2 cellular contexts compared by ENCODE assay signal in the genomic region with DNA sequence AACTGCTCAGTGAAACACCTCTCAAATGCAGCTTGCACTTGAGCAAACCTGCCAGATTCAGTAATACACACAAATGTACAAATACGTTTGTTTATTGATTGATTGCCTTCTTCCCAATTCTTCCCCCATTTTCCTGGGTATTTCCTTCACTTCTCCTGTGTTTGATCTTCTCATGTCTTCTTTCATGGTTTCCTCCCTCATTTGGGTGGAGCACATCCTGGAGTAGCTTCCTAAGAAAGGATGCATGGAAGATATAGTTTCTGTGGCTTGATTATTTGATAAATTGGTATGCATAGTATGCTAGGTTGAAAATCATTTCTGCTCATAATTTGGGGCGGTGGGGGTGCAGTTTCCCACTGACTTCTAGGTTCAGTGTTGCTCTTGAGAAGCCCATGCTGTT.
TF ChIP-seq lines count a peak whose summit lies in the region.

No MANE protein-coding gene starts in this region.

TF ChIP-seq in HCT116, 20 proteins besides CTCF, POLR2A, EP300 and RAD21:
- TF ChIP-seq SP1 (IDR thresholded peaks at IDR 0.05; ENCODE audit: low read depth), result no peak
- TF ChIP-seq CBX3 (IDR thresholded peaks at IDR 0.05; ENCODE audit: low read depth), result peak; percentile 79; the same call in 1 of the 2 replicates

TF ChIP-seq in K562, 482 proteins besides CTCF, POLR2A, EP300 and RAD21:
- no peak for TF ChIP-seq SUPT5H (IDR thresholded peaks at IDR 0.05)
- no peak for TF ChIP-seq ZBED1 (IDR thresholded peaks at IDR 0.05)
- TF ChIP-seq RBM15 (IDR thresholded peaks at IDR 0.05; ENCODE audit: insufficient read depth, low read length), result no peak
- no peak for TF ChIP-seq ZNF444 (CRISPR knock-in tag; IDR thresholded peaks at IDR 0.05)
- no peak for TF ChIP-seq CREB1 (IDR thresholded peaks at IDR 0.05)
- no peak for TF ChIP-seq CREB1 (CRISPR knock-in tag; IDR thresholded peaks at IDR 0.05)
- TF ChIP-seq ZNF76 (CRISPR knock-in tag; IDR thresholded peaks at IDR 0.05; ENCODE audit: borderline replicate concordance), result no peak
- TF ChIP-seq, protein P1, sequence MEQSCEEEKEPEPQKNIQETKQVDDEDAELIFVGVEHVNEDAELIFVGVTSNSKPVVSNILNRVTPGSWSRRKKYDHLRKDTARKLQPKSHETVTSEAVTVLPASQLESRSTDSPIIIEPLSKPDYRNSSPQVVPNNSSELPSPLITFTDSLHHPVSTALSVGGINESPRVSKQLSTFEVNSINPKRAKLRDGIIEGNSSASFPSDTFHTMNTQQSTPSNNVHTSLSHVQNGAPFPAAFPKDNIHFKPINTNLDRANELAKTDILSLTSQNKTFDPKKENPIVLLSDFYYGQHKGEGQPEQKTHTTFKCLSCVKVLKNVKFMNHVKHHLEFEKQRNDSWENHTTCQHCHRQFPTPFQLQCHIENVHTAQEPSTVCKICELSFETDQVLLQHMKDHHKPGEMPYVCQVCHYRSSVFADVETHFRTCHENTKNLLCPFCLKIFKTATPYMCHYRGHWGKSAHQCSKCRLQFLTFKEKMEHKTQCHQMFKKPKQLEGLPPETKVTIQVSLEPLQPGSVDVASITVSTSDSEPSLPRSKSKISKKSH (CRISPR knock-in tag; IDR thresholded peaks at IDR 0.05), result no peak
- peak; percentile 83 for TF ChIP-seq RBM25 (IDR thresholded peaks at IDR 0.05; ENCODE audit: low read depth, low read length, severe bottlenecking)
